7 cellular contexts compared by ENCODE assay signal in the genomic region with DNA sequence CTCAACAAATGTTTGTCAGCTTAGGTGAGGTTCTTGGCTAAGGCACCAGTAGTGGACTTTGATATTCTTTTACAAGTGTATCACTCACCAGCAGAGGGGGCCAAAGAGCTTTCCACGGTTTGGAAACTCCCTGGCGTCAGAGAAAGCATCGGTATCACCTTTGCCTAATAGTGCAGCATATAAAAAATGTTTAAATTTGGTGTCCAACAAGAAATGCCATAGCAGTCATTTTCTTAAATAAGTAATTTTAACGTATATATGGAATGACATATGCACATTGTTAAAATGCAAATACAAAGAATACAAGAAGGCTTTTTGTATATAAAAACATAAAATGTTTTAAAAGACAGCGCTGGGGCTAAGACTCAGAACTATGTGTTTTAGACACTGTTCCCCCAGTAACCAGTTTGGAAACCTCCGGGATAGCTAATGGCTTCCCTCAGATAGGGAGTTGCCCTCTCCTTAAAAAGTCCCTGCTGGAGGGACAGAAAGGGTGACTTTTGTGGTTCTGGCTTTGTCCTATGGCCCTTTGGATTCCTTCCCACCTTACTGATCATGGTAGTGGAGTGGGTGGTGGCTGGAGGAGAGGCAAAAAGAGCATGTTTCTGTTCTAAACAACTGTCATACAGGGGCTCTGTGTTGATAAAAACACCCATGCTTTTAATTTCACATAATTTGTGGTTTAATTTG.
DNase-seq lines count a peak whose midpoint lies in the region; ATAC-seq and TF ChIP-seq lines count a peak whose summit lies in the region.

No MANE protein-coding gene starts in this region.

- H3K4me3 Mint-ChIP-seq in activated B cell treated with CpG ODN at 0.5 μM for 24 hours: peak overlapping the region; percentile 75

- DNase-seq in NCI-H2227 (lab: John Stamatoyannopoulos, UW; ENCODE audit: unreplicated experiment) (peak; percentile 71), activated B cell treated with CpG ODN at 0.5 μM for 24 hours (peak; percentile 35), caudate nucleus (lab: John Stamatoyannopoulos, UW) (peak in 56 of 61 donors; percentile 2 to 92 (median 50)), kidney glomerular epithelial cell (lab: John Stamatoyannopoulos, UW) (peak; percentile 90)
- DNase-seq in stimulated activated CD4-positive, alpha-beta T cell treated with anti-CD3 and anti-CD28 coated beads, Interleukin-1b, Interleukin-23, amount 100 ng/mL, for 4 hours (ENCODE audit: low read depth in 2 of 2): peak; percentile 64 to 86

- ATAC-seq in GM18498 (IDR thresholded peaks at IDR 0.05; ENCODE audit: unreplicated experiment) (peak; percentile 55), HG02981 (IDR thresholded peaks at IDR 0.05; ENCODE audit: unreplicated experiment) (peak; percentile 67), activated B cell treated with CpG ODN at 0.5 μM for 24 hours (ENCODE audit: low read depth) (peak; percentile 90)

- POLR2A ChIA-PET in activated B cell treated with CpG ODN at 0.5 μM for 24 hours (lab: Charles Lee): interaction anchor here (1.5 kb wide), 1 partner anchor 1162 kb away, joined by 4 read pairs; no protein-coding TSS in a partner anchor

- no peaks in the 10 kb centered on the region for H3K36me3 Mint-ChIP-seq in activated B cell treated with CpG ODN at 0.5 μM for 24 hours (ENCODE audit: low read depth)

- peaks cover 16% of the 10 kb centered on the region for H3K4me1 Mint-ChIP-seq in activated B cell treated with CpG ODN at 0.5 μM for 24 hours

- intact Hi-C loops in activated B cell treated with CpG ODN at 0.5 μM for 24 hours (cut with micrococcal nuclease): loop anchor here (1.0 to 10.0 kb wide), 6 partner anchors 356 to 1552 kb away; partner anchors contain the start of gene PLK2

- H3K27me3 Mint-ChIP-seq in activated B cell treated with CpG ODN at 0.5 μM for 24 hours: peaks cover 2% of the 10 kb centered on the region

- H3K9me3 Mint-ChIP-seq in activated B cell treated with CpG ODN at 0.5 μM for 24 hours: no peaks in the 10 kb centered on the region

- peak; percentile 48 for TF ChIP-seq CTCF in activated B cell treated with CpG ODN at 0.5 μM for 24 hours (IDR thresholded peaks at IDR 0.05)

- no peak overlapping the region for H3K27ac ChIP-seq in caudate nucleus (ENCODE audit: low read depth, low read length)

- CTCF ChIA-PET in activated B cell treated with CpG ODN at 0.5 μM for 24 hours (lab: Charles Lee): interaction anchor here (0.6 to 4.7 kb wide), 16 partner anchors 9 to 1552 kb away, joined by 3 to 81 read pairs (median 4); partner anchors contain the start of gene PLK2

- no peak overlapping the region for H3K27ac Mint-ChIP-seq in activated B cell treated with CpG ODN at 0.5 μM for 24 hours

Comparison
In these comparisons a context has a peak if more than half of its experiments do, and no peak if none do; other contexts are left out.
1. DNase-seq: peak in every context shown above with its lines; median percentile 90 in kidney glomerular epithelial cell; 75 in stimulated activated CD4-positive, alpha-beta T cell treated with anti-CD3 and anti-CD28 coated beads, Interleukin-1b, Interleukin-23, amount 100 ng/mL, for 4 hours; 71 in NCI-H2227; 50 in caudate nucleus; 35 in activated B cell treated with CpG ODN at 0.5 μM for 24 hours.